In the genomic region with DNA sequence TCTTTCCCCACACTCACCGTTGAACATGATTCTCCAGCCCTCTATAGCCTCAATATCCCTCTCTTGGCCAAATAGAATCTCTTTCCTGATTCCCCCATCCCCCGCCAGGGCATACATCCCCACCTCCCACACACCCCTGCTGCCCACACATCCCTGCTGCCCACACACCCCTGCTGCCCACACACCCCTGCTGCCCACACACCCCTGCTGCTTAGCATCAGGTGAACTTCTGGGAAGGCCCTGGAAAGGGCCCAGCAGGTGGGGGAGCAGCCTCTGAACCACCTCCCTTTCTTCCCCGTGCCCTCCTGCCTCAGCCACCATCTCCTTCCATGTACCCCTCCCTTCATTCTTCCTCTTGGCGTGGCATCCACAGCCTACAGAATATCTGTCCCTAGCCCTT, we compare ENCODE assay signal across 22 cellular contexts. TPM values are rescaled to one million over a fixed set of nuclear protein-coding genes. Genes with fewer than 3 reads are reported as not detected.
DNase-seq lines count a peak whose midpoint lies in the region; ATAC-seq and TF ChIP-seq lines count a peak whose summit lies in the region.
"Had no signal": no experiment of that assay in that cellular context is flagged by ENCODE, and none has a peak within 500 bp of the region (broad histone marks: within the 10 kb centered on the region; RNA-seq: fewer than 3 reads in every experiment).

No MANE protein-coding gene starts in this region.

- no peaks in the 10 kb centered on the region for H3F3A ChIP-seq in neural progenitor cell (ENCODE audit: low read depth)

- peak overlapping the region; percentile 71 to 74 for H3K27ac ChIP-seq in breast epithelium
- H3K27ac ChIP-seq in right cardiac atrium (ENCODE audit: low read length), result no peak overlapping the region
- no peak overlapping the region for H3K27ac ChIP-seq in neural progenitor cell
- no peak overlapping the region for H3K27ac ChIP-seq in right atrium auricular region
- H3K27ac ChIP-seq: BLaER1 had no signal

- peaks cover 4% of the 10 kb centered on the region for H3K27me3 Mint-ChIP-seq in neural progenitor cell (ENCODE audit: insufficient read depth, low read depth)

- H3K4me2 ChIP-seq in neural progenitor cell, result no peak overlapping the region
- H3K4me2 ChIP-seq: BLaER1 had no signal

- intact Hi-C loops in breast epithelium (cut with DNase I; ENCODE audit: low total_unique reads) (no loop called here), right cardiac atrium (cut with DNase I) (loop anchor here in 2 of 4 donors (2.0 to 10.0 kb wide), 2 partner anchors 190 to 432 kb away; no protein-coding TSS in a partner anchor)

- 64% methylated on average over 4 of the region's 4 CpGs for WGBS in right cardiac atrium

- TF ChIP-seq CTCF in breast epithelium (IDR thresholded peaks at IDR 0.05), result no peak
- TF ChIP-seq CTCF in omental fat pad (IDR thresholded peaks at IDR 0.05), result no peak
- TF ChIP-seq CTCF in neural progenitor cell (IDR thresholded peaks at IDR 0.05), result no peak
- TF ChIP-seq CTCF in right atrium auricular region (IDR thresholded peaks at IDR 0.05), result no peak

- H3K36me3 Mint-ChIP-seq in neural progenitor cell, result no peaks in the 10 kb centered on the region
- H3K36me3 Mint-ChIP-seq: activated CD4-positive, alpha-beta memory T cell treated with anti-CD3 and anti-CD28 coated beads for 36 hours; activated naive CD8-positive, alpha-beta T cell treated with anti-CD3 and anti-CD28 coated beads, Interleukin-2, amount 10 ng/mL, durations not matched to agents 7 days and 5 days had no signal

- H2AFZ ChIP-seq in neural progenitor cell (replicated peaks), result no peak overlapping the region

- no peaks in the 10 kb centered on the region for H4K20me1 ChIP-seq in neural progenitor cell (ENCODE audit: low read depth)
- H4K20me1 ChIP-seq: BLaER1 had no signal

- no peaks in the 10 kb centered on the region for H3K9me3 ChIP-seq in breast epithelium
- H3K9me3 ChIP-seq in right cardiac atrium (ENCODE audit: control insufficient read depth, low read length), result no peaks in the 10 kb centered on the region
- no peaks in the 10 kb centered on the region for H3K9me3 ChIP-seq in neural progenitor cell (ENCODE audit: low read depth)
- no peaks in the 10 kb centered on the region for H3K9me3 ChIP-seq in right atrium auricular region
- H3K9me3 ChIP-seq: BLaER1, HAP-1 had no signal

- no peak for TF ChIP-seq POLR2A in breast epithelium (IDR thresholded peaks at IDR 0.05)

- peaks cover 29% of the 10 kb centered on the region for H3K4me1 Mint-ChIP-seq in neural progenitor cell

- H3K4me3 Mint-ChIP-seq in neural progenitor cell, result no peak overlapping the region
- H3K4me3 Mint-ChIP-seq: activated CD4-positive, alpha-beta memory T cell treated with anti-CD3 and anti-CD28 coated beads for 36 hours; activated naive CD8-positive, alpha-beta T cell treated with anti-CD3 and anti-CD28 coated beads, Interleukin-2, amount 10 ng/mL, durations not matched to agents 7 days and 5 days; stimulated activated naive CD8-positive, alpha-beta T cell treated with anti-CD3 and anti-CD28 coated beads, Interleukin-15, amount 100 ng/mL, for 72 hours had no signal

- H3K4me1 ChIP-seq in breast epithelium (peaks cover 13 to 14% of the 10 kb centered on the region in 2 donors), right cardiac atrium (ENCODE audit: control insufficient read depth, insufficient read depth, low read length) (no peaks in the 10 kb centered on the region), neural progenitor cell (no peaks in the 10 kb centered on the region), right atrium auricular region (peaks cover 0 to 4% of the 10 kb centered on the region in 2 donors)
- H3K4me1 ChIP-seq: HAP-1 had no signal

- no peaks in the 10 kb centered on the region for H3K9me3 Mint-ChIP-seq in neural progenitor cell
- H3K9me3 Mint-ChIP-seq: activated CD4-positive, alpha-beta memory T cell treated with anti-CD3 and anti-CD28 coated beads for 36 hours; activated naive CD8-positive, alpha-beta T cell treated with anti-CD3 and anti-CD28 coated beads, Interleukin-2, amount 10 ng/mL, durations not matched to agents 7 days and 5 days; stimulated activated naive CD8-positive, alpha-beta T cell treated with anti-CD3 and anti-CD28 coated beads, Interleukin-15, amount 100 ng/mL, for 72 hours had no signal

- no peaks in the 10 kb centered on the region for H3K79me2 ChIP-seq in neural progenitor cell (ENCODE audit: low read depth)

- H3K9ac ChIP-seq in neural progenitor cell, result no peak overlapping the region
- H3K9ac ChIP-seq: BLaER1 had no signal

- DNase-seq in NCI-H226, result peak; percentile 32
- no peak for DNase-seq in breast epithelium (ENCODE audit: low spot score in 2 of 2)
- no peak for DNase-seq in omental fat pad (ENCODE audit: low spot score)
- no peak for DNase-seq in right cardiac atrium
- DNase-seq in neural progenitor cell (ENCODE audit: low spot score), result no peak
- DNase-seq in right atrium auricular region (ENCODE audit: low spot score), result no peak
- DNase-seq: activated effector memory CD4-positive, alpha-beta T cell treated with Interleukin-2 at 50 U/mL for 16 hours; activated naive CD8-positive, alpha-beta T cell treated with anti-CD3 and anti-CD28 coated beads, Interleukin-2, amount 10 ng/mL, durations not matched to agents 7 days and 5 days; cerebellar nuclear complex; foreskin melanocyte; NCI-H524; occipital lobe; stimulated activated CD4-positive, alpha-beta T cell treated with anti-CD3 and anti-CD28 coated beads, Interleukin-12 subunit alpha, Interleukin-12 subunit beta, amount 100 ng/mL, for 4 hours; T1000; trophoblast cell had no signal

- H3K27me3 ChIP-seq in breast epithelium (no peaks in the 10 kb centered on the region), right cardiac atrium (ENCODE audit: control insufficient read depth, insufficient read depth) (no peaks in the 10 kb centered on the region), neural progenitor cell (no peaks in the 10 kb centered on the region), right atrium auricular region (no peaks in the 10 kb centered on the region)

- ATAC-seq in GM18867 (IDR thresholded peaks at IDR 0.05; ENCODE audit: unreplicated experiment) (peak; percentile 13), omental fat pad (ENCODE audit: low FRiP score) (peak; percentile 11), GM19455 (IDR thresholded peaks at IDR 0.05; ENCODE audit: unreplicated experiment) (no peak), right cardiac atrium (no peak)
- ATAC-seq: stimulated activated naive CD8-positive, alpha-beta T cell treated with anti-CD3 and anti-CD28 coated beads, Interleukin-15, amount 100 ng/mL, for 72 hours had no signal

- H3K36me3 ChIP-seq in breast epithelium (no peaks in the 10 kb centered on the region), neural progenitor cell (no peaks in the 10 kb centered on the region), right atrium auricular region (no peaks in the 10 kb centered on the region)
- H3K36me3 ChIP-seq: BLaER1, HAP-1 had no signal

- H3K4me3 ChIP-seq in breast epithelium (no peak overlapping the region), right cardiac atrium (ENCODE audit: low read length) (no peak overlapping the region), neural progenitor cell (no peak overlapping the region), right atrium auricular region (no peak overlapping the region)
- H3K4me3 ChIP-seq: BLaER1, HAP-1, lung had no signal

- no peak overlapping the region for H3K27ac Mint-ChIP-seq in neural progenitor cell
- H3K27ac Mint-ChIP-seq: activated CD4-positive, alpha-beta memory T cell treated with anti-CD3 and anti-CD28 coated beads for 36 hours; activated naive CD8-positive, alpha-beta T cell treated with anti-CD3 and anti-CD28 coated beads, Interleukin-2, amount 10 ng/mL, durations not matched to agents 7 days and 5 days; stimulated activated naive CD8-positive, alpha-beta T cell treated with anti-CD3 and anti-CD28 coated beads, Interleukin-15, amount 100 ng/mL, for 72 hours had no signal

RNA-seq across cellular contexts. Expression of gene IFNLR1, which starts 15.9 kb away (rescaled TPM):
- total RNA-seq in breast epithelium, result 10 to 100 TPM in 1 of 3 donors, 1 to 10 TPM in 1, under 1 TPM in 1; under 0.01 to 10.7 (median 3.9) TPM
- total RNA-seq in omental fat pad, result 1 to 10 TPM in 3 of 4 donors, not detected in 1; 1.1 to 4.6 (median 1.8) TPM
- 1 to 10 TPM; 3.3 to 6.2 (median 5.9) TPM for total RNA-seq in right cardiac atrium
- polyA plus RNA-seq in right cardiac atrium, result 3.4 TPM
- 3.0 and 3.3 TPM in 2 replicates for total RNA-seq in neural progenitor cell (ENCODE audit: low replicate concordance)
- total RNA-seq in right atrium auricular region, result 1 to 10 TPM; 3.7 to 6.2 TPM

Comparison
In these comparisons a context has a peak if more than half of its experiments do, and no peak if none do; other contexts are left out.
1. ATAC-seq: peak in GM18867 (single experiment) and omental fat pad (single experiment); none in GM19455 (single experiment) and right cardiac atrium (0 of 2).
2. H3K27ac ChIP-seq: peak in breast epithelium (2 of 2); none in right cardiac atrium (single experiment), neural progenitor cell (single experiment) and right atrium auricular region (0 of 2).